Comparison of ENCODE assay signal across 1 cellular context in genomic region chr10:22133640-22134624, GRCh38.
TF ChIP-seq lines count a peak whose summit lies in the region.

No MANE protein-coding gene starts in this region.

TF ChIP-seq in K562, 482 proteins besides CTCF, POLR2A, EP300 and RAD21 (continued from another document and continues in another):
- TF ChIP-seq, protein P1, sequence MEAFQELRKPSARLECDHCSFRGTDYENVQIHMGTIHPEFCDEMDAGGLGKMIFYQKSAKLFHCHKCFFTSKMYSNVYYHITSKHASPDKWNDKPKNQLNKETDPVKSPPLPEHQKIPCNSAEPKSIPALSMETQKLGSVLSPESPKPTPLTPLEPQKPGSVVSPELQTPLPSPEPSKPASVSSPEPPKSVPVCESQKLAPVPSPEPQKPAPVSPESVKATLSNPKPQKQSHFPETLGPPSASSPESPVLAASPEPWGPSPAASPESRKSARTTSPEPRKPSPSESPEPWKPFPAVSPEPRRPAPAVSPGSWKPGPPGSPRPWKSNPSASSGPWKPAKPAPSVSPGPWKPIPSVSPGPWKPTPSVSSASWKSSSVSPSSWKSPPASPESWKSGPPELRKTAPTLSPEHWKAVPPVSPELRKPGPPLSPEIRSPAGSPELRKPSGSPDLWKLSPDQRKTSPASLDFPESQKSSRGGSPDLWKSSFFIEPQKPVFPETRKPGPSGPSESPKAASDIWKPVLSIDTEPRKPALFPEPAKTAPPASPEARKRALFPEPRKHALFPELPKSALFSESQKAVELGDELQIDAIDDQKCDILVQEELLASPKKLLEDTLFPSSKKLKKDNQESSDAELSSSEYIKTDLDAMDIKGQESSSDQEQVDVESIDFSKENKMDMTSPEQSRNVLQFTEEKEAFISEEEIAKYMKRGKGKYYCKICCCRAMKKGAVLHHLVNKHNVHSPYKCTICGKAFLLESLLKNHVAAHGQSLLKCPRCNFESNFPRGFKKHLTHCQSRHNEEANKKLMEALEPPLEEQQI (IDR thresholded peaks at IDR 0.05) = peak; percentile 85
- peak; percentile 79 for TF ChIP-seq ZKSCAN8 (CRISPR knock-in tag; IDR thresholded peaks at IDR 0.05)
- TF ChIP-seq RBM34 (IDR thresholded peaks at IDR 0.05; ENCODE audit: borderline replicate concordance, insufficient read depth, low read length) = no peak
- TF ChIP-seq NFE2 (IDR thresholded peaks at IDR 0.05; ENCODE audit: low read depth) = peak; percentile 91
- TF ChIP-seq, protein P2, sequence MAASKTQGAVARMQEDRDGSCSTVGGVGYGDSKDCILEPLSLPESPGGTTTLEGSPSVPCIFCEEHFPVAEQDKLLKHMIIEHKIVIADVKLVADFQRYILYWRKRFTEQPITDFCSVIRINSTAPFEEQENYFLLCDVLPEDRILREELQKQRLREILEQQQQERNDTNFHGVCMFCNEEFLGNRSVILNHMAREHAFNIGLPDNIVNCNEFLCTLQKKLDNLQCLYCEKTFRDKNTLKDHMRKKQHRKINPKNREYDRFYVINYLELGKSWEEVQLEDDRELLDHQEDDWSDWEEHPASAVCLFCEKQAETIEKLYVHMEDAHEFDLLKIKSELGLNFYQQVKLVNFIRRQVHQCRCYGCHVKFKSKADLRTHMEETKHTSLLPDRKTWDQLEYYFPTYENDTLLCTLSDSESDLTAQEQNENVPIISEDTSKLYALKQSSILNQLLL (CRISPR knock-in tag; IDR thresholded peaks at IDR 0.05; ENCODE audit: borderline replicate concordance) = no peak
- no peak for TF ChIP-seq FUS (optimal IDR thresholded peaks at IDR 0.05; ENCODE audit: low read depth, low read length)
- TF ChIP-seq CXXC5 (CRISPR knock-in tag; IDR thresholded peaks at IDR 0.05) = peak; percentile 60
- no peak for TF ChIP-seq ZNF57 (CRISPR knock-in tag; IDR thresholded peaks at IDR 0.05)
- TF ChIP-seq, protein P3, sequence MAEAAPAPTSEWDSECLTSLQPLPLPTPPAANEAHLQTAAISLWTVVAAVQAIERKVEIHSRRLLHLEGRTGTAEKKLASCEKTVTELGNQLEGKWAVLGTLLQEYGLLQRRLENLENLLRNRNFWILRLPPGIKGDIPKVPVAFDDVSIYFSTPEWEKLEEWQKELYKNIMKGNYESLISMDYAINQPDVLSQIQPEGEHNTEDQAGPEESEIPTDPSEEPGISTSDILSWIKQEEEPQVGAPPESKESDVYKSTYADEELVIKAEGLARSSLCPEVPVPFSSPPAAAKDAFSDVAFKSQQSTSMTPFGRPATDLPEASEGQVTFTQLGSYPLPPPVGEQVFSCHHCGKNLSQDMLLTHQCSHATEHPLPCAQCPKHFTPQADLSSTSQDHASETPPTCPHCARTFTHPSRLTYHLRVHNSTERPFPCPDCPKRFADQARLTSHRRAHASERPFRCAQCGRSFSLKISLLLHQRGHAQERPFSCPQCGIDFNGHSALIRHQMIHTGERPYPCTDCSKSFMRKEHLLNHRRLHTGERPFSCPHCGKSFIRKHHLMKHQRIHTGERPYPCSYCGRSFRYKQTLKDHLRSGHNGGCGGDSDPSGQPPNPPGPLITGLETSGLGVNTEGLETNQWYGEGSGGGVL (CRISPR knock-in tag; IDR thresholded peaks at IDR 0.05) = no peak
- TF ChIP-seq, protein P4, sequence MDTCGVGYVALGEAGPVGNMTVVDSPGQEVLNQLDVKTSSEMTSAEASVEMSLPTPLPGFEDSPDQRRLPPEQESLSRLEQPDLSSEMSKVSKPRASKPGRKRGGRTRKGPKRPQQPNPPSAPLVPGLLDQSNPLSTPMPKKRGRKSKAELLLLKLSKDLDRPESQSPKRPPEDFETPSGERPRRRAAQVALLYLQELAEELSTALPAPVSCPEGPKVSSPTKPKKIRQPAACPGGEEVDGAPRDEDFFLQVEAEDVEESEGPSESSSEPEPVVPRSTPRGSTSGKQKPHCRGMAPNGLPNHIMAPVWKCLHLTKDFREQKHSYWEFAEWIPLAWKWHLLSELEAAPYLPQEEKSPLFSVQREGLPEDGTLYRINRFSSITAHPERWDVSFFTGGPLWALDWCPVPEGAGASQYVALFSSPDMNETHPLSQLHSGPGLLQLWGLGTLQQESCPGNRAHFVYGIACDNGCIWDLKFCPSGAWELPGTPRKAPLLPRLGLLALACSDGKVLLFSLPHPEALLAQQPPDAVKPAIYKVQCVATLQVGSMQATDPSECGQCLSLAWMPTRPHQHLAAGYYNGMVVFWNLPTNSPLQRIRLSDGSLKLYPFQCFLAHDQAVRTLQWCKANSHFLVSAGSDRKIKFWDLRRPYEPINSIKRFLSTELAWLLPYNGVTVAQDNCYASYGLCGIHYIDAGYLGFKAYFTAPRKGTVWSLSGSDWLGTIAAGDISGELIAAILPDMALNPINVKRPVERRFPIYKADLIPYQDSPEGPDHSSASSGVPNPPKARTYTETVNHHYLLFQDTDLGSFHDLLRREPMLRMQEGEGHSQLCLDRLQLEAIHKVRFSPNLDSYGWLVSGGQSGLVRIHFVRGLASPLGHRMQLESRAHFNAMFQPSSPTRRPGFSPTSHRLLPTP (IDR thresholded peaks at IDR 0.05; ENCODE audit: borderline replicate concordance, extremely low read depth, insufficient read length) = no peak
- TF ChIP-seq GTF2F1 (IDR thresholded peaks at IDR 0.05; ENCODE audit: low read depth, low read length) = no peak
- TF ChIP-seq PPARD (CRISPR knock-in tag; IDR thresholded peaks at IDR 0.05) = no peak
- peak; percentile 68 for TF ChIP-seq ZBTB9 (CRISPR knock-in tag; IDR thresholded peaks at IDR 0.05)
- TF ChIP-seq, protein P5, sequence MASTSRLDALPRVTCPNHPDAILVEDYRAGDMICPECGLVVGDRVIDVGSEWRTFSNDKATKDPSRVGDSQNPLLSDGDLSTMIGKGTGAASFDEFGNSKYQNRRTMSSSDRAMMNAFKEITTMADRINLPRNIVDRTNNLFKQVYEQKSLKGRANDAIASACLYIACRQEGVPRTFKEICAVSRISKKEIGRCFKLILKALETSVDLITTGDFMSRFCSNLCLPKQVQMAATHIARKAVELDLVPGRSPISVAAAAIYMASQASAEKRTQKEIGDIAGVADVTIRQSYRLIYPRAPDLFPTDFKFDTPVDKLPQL (IDR thresholded peaks at IDR 0.05; ENCODE audit: extremely low read depth, insufficient read length) = no peak
- TF ChIP-seq ETS1 (conservative IDR thresholded peaks at IDR 0.05; ENCODE audit: control insufficient read depth, low read depth, low read length) = no peak
- no peak for TF ChIP-seq SUPT5H (IDR thresholded peaks at IDR 0.05)
- no peak for TF ChIP-seq ZNF165 (CRISPR knock-in tag; IDR thresholded peaks at IDR 0.05; ENCODE audit: borderline replicate concordance)
- TF ChIP-seq, protein P6, sequence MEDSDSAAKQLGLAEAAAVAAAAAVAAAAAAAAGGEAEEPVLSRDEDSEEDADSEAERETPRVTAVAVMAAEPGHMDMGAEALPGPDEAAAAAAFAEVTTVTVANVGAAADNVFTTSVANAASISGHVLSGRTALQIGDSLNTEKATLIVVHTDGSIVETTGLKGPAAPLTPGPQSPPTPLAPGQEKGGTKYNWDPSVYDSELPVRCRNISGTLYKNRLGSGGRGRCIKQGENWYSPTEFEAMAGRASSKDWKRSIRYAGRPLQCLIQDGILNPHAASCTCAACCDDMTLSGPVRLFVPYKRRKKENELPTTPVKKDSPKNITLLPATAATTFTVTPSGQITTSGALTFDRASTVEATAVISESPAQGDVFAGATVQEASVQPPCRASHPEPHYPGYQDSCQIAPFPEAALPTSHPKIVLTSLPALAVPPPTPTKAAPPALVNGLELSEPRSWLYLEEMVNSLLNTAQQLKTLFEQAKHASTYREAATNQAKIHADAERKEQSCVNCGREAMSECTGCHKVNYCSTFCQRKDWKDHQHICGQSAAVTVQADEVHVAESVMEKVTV (CRISPR knock-in tag; IDR thresholded peaks at IDR 0.05) = peak; percentile 5; the same call in 1 of the 2 replicates
- no peak for TF ChIP-seq CAMTA2 (CRISPR knock-in tag; conservative IDR thresholded peaks at IDR 0.05)
- no peak for TF ChIP-seq ZNF668 (CRISPR knock-in tag; IDR thresholded peaks at IDR 0.05)
- TF ChIP-seq, protein P7, sequence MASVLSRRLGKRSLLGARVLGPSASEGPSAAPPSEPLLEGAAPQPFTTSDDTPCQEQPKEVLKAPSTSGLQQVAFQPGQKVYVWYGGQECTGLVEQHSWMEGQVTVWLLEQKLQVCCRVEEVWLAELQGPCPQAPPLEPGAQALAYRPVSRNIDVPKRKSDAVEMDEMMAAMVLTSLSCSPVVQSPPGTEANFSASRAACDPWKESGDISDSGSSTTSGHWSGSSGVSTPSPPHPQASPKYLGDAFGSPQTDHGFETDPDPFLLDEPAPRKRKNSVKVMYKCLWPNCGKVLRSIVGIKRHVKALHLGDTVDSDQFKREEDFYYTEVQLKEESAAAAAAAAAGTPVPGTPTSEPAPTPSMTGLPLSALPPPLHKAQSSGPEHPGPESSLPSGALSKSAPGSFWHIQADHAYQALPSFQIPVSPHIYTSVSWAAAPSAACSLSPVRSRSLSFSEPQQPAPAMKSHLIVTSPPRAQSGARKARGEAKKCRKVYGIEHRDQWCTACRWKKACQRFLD (CRISPR knock-in tag; IDR thresholded peaks at IDR 0.05) = peak; percentile 63; the same call in 1 of the 2 replicates
- TF ChIP-seq ZNF717 (CRISPR knock-in tag; IDR thresholded peaks at IDR 0.05) = no peak
- peak; percentile 48; the same call in 1 of the 2 replicates for TF ChIP-seq GATAD2B (IDR thresholded peaks at IDR 0.05; ENCODE audit: borderline replicate concordance)
- no peak for TF ChIP-seq ZNF431 (CRISPR knock-in tag; IDR thresholded peaks at IDR 0.05)
- TF ChIP-seq ZNF609 (CRISPR knock-in tag; IDR thresholded peaks at IDR 0.05; ENCODE audit: borderline replicate concordance) = no peak
- no peak for TF ChIP-seq NCOA4 (IDR thresholded peaks at IDR 0.05; ENCODE audit: partially characterized antibody)
- TF ChIP-seq RBFOX2 (IDR thresholded peaks at IDR 0.05; ENCODE audit: low read depth, low read length) = no peak
- TF ChIP-seq MXD1 (CRISPR knock-in tag; IDR thresholded peaks at IDR 0.05; ENCODE audit: borderline replicate concordance, poor library complexity, severe bottlenecking) = no peak
- peak; percentile 70; the same call in 1 of the 2 replicates for TF ChIP-seq MYBL2 (IDR thresholded peaks at IDR 0.05; ENCODE audit: low read depth)
- no peak for TF ChIP-seq MYBL2 (CRISPR knock-in tag; IDR thresholded peaks at IDR 0.05; ENCODE audit: borderline replicate concordance)
- peak; percentile 55; the same call in 1 of the 2 replicates for TF ChIP-seq ZBTB33 (CRISPR knock-in tag; IDR thresholded peaks at IDR 0.05)
- TF ChIP-seq MAFF (IDR thresholded peaks at IDR 0.05; ENCODE audit: low read length) = peak; percentile 54; the same call in 1 of the 2 replicates
